In the genomic region with DNA sequence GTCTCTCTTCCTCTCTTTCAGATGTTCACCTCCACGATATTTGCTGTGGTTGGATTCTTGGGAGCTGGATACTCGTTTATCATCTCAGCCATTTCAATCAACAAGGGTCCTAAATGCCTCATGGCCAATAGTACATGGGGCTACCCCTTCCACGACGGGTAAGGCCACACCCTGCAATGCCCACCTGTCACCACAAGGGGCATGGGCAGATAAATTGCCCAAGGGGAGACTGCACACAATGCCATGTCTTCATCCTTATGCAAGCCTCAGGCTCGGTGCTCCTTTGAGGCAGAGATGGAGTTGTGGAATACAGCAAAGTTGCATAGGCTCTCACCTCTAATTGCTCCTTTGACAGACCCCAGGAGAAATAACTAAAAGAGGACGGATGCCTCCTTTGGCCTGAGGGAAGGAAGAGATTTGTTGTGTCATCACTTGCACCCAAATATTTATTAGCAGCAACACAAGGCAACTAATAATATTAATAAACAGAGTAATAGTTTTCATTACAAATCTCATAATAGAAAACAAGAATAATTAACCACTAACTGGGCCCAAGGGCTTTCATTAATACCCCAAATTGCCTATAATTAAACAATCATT, we compare ENCODE assay signal across 7 cellular contexts.
DNase-seq lines count a peak whose midpoint lies in the region; ATAC-seq and TF ChIP-seq lines count a peak whose summit lies in the region.

No MANE protein-coding gene starts in this region.

- no peaks in the 10 kb centered on the region for H3K27me3 ChIP-seq in Loucy (ENCODE audit: insufficient read depth, low read length, poor library complexity, severe bottlenecking)

- H3K9ac ChIP-seq in Loucy (ENCODE audit: low read depth, low read length, poor library complexity, severe bottlenecking) = no peak overlapping the region

- no peak overlapping the region for H3K4me2 ChIP-seq in Loucy (ENCODE audit: low read depth, low read length, poor library complexity, severe bottlenecking)

- H3K79me2 ChIP-seq in Loucy (ENCODE audit: insufficient read depth, low read length) = no peaks in the 10 kb centered on the region

- no peaks in the 10 kb centered on the region for H3F3A ChIP-seq in Loucy (ENCODE audit: low read depth)

- H3K4me3 ChIP-seq in GM12865 (ENCODE audit: low read depth, low read length) = no peak overlapping the region
- no peak overlapping the region for H3K4me3 ChIP-seq in Loucy (ENCODE audit: low read length, poor library complexity, severe bottlenecking)
- no peak overlapping the region for H3K4me3 ChIP-seq in astrocyte of the cerebellum (ENCODE audit: low read depth, low read length)

- H3K36me3 ChIP-seq in Loucy (ENCODE audit: insufficient read depth, low read length) = no peaks in the 10 kb centered on the region

- H3K9me3 ChIP-seq in Loucy (ENCODE audit: insufficient read depth, low read depth, low read length) = no peaks in the 10 kb centered on the region

- peak; percentile 65 for DNase-seq in GM12865 (ENCODE audit: low read depth)
- DNase-seq in astrocyte of the cerebellum (ENCODE audit: low read depth) = no peak
- DNase-seq in stimulated activated CD4-positive, alpha-beta T cell treated with anti-CD3 and anti-CD28 coated beads, Interleukin-12 subunit alpha, Interleukin-12 subunit beta, amount 100 ng/mL, for 48 hours (ENCODE audit: low read depth in 2 of 3, low spot score in 1 of 3) = peak in 2 of 3 donors; percentile 18 to 41

- no peaks in the 10 kb centered on the region for H3K4me1 ChIP-seq in Loucy (ENCODE audit: insufficient read depth, low read length, poor library complexity, severe bottlenecking)

- H2AFZ ChIP-seq in Loucy (ENCODE audit: low read length) = no peak overlapping the region

- H4K20me1 ChIP-seq in Loucy (ENCODE audit: insufficient read depth, low read length, poor library complexity, severe bottlenecking) = no peaks in the 10 kb centered on the region

- ATAC-seq in GM21423 (IDR thresholded peaks at IDR 0.05; ENCODE audit: unreplicated experiment) = peak; percentile 69
- ATAC-seq in HG03097 (IDR thresholded peaks at IDR 0.05; ENCODE audit: low FRiP score, unreplicated experiment) = no peak
- no peak for ATAC-seq in GM18907 (IDR thresholded peaks at IDR 0.05; ENCODE audit: unreplicated experiment)

- peak; percentile 77 for TF ChIP-seq CTCF in GM12865 (IDR thresholded peaks at IDR 0.05; ENCODE audit: insufficient read depth, low read depth, low read length, missing control alignments)
- peak; percentile 80 for TF ChIP-seq CTCF in Loucy (conservative IDR thresholded peaks at IDR 0.05; ENCODE audit: low read length)
- peak; percentile 43 for TF ChIP-seq CTCF in astrocyte of the cerebellum (IDR thresholded peaks at IDR 0.05; ENCODE audit: low read depth, low read length, missing control alignments)

- in situ Hi-C loops in astrocyte of the cerebellum (cut with HindIII; ENCODE audit: low sequenced_read_pairs) = no loop called here

- H3K9me2 ChIP-seq in Loucy (replicated peaks; ENCODE audit: low read depth, low read length) = no peaks in the 10 kb centered on the region
